12 cellular contexts compared by ENCODE assay signal in genomic region chr1:11842154-11843041, GRCh38. TPM values are rescaled to one million over a fixed set of nuclear protein-coding genes. Genes with fewer than 3 reads are reported as not detected.
DNase-seq lines count a peak whose midpoint lies in the region; ATAC-seq, FAIRE-seq and TF ChIP-seq lines count a peak whose summit lies in the region.
"Had no signal": no experiment of that assay in that cellular context is flagged by ENCODE, and none has a peak within 500 bp of the region (broad histone marks: within the 10 kb centered on the region; RNA-seq: fewer than 3 reads in every experiment).

No MANE protein-coding gene starts in this region.

- H3K79me2 ChIP-seq in endothelial cell of umbilical vein (ENCODE audit: control insufficient read depth, insufficient read depth, low read length): no peaks in the 10 kb centered on the region

- no peaks in the 10 kb centered on the region for H3K9me3 ChIP-seq in endothelial cell of umbilical vein (replicated peaks; ENCODE audit: control insufficient read depth, insufficient read depth, low read length)
- H3K9me3 ChIP-seq in spleen: no peaks in the 10 kb centered on the region
- H3K9me3 ChIP-seq in left lung: no peaks in the 10 kb centered on the region

- H3K27me3 ChIP-seq in endothelial cell of umbilical vein (ENCODE audit: control insufficient read depth in 2 of 2, insufficient read depth in 2 of 2, low read length in 2 of 2) (no peaks in the 10 kb centered on the region), spleen (replicated peaks in 1 of 7) (no peaks in the 10 kb centered on the region), left lung (no peaks in the 10 kb centered on the region)

- no peaks in the 10 kb centered on the region for H4K20me1 ChIP-seq in endothelial cell of umbilical vein (replicated peaks; ENCODE audit: control insufficient read depth, extremely low read depth, insufficient read depth, low read length)

- H3K27ac ChIP-seq in endothelial cell of umbilical vein (ENCODE audit: insufficient read depth, low read depth, low read length) (no peak overlapping the region), spleen (peak overlapping the region in 6 of 8 donors; percentile 25 to 59 (median 51)), left lung (no peak overlapping the region)

- ATAC-seq in left lung: no peak
- ATAC-seq: activated CD8-positive, alpha-beta memory T cell treated with anti-CD3 and anti-CD28 coated beads, Interleukin-2, amount 10 ng/mL, durations not matched to agents 7 days and 5 days had no signal

- no peak overlapping the region for H3K9ac ChIP-seq in endothelial cell of umbilical vein (replicated peaks; ENCODE audit: extremely low read depth, insufficient read depth, low read length)

- intact Hi-C loops in endothelial cell of umbilical vein (cut with micrococcal nuclease) (no loop called here), spleen (cut with DNase I; ENCODE audit: low total_unique reads) (no loop called here), left lung (cut with DNase I) (loop anchor here (10.0 kb wide), 2 partner anchors 52 to 132 kb away; no protein-coding TSS in a partner anchor)

- DNase-seq in NCI-H1092 treated with DMSO at 0.1 percent for 48 hours (lab: John Stamatoyannopoulos, UW): peak; percentile 56
- DNase-seq in NCI-H1092 (lab: John Stamatoyannopoulos, UW): no peak
- DNase-seq in NOMO-1 treated with DMSO at 0.1 percent for 48 hours (lab: John Stamatoyannopoulos, UW; ENCODE audit: unreplicated experiment): peak; percentile 76
- DNase-seq in endothelial cell of umbilical vein (ENCODE audit: low read depth, low spot score): peak; percentile 94
- DNase-seq in spleen: peak; percentile 85
- no peak for DNase-seq in kidney tubule cell (ENCODE audit: low spot score)
- DNase-seq in left lung: no peak
- no peak for DNase-seq in NCI-H1694 treated with DMSO at 0.1 percent for 48 hours (lab: John Stamatoyannopoulos, UW)
- DNase-seq: 8988T; activated CD8-positive, alpha-beta memory T cell treated with anti-CD3 and anti-CD28 coated beads, Interleukin-2, amount 10 ng/mL, durations not matched to agents 7 days and 5 days; caudate nucleus had no signal

- H3K4me2 ChIP-seq in endothelial cell of umbilical vein (ENCODE audit: insufficient read depth, low read length): no peak overlapping the region

- CTCF ChIA-PET in endothelial cell of umbilical vein (lab: Charles Lee): interaction anchor here (0.8 kb wide), 1 partner anchor 125 kb away, joined by 3 read pairs; no protein-coding TSS in a partner anchor

- no peak overlapping the region for H2AFZ ChIP-seq in endothelial cell of umbilical vein (ENCODE audit: low read depth, low read length)

- TF ChIP-seq POLR2A in endothelial cell of umbilical vein (IDR thresholded peaks at IDR 0.05; ENCODE audit: low read depth, low read length): no peak
- TF ChIP-seq POLR2A in spleen (IDR thresholded peaks at IDR 0.05): no peak

- BruUV-seq in endothelial cell of umbilical vein (replicated peaks; lab: Mats Ljungman, UMichigan): TSS peak; percentile 13

- peaks cover 16 to 42% of the 10 kb centered on the region in 2 experiments for H3K36me3 ChIP-seq in endothelial cell of umbilical vein (ENCODE audit: control insufficient read depth in 2 of 2, extremely low read depth in 1 of 2, insufficient read depth in 2 of 2, low read length in 2 of 2)
- peaks cover 10 to 98% (median 51%) of the 10 kb centered on the region in 6 donors for H3K36me3 ChIP-seq in spleen
- peaks cover 0 to 93% of the 10 kb centered on the region in 2 donors for H3K36me3 ChIP-seq in left lung

- dilution Hi-C loops in endothelial cell of umbilical vein (cut with MboI; ENCODE audit: extremely low pct_ligation_motif_present, low sequenced_read_pairs): no loop called here

- FAIRE-seq in endothelial cell of umbilical vein (lab: Jason Lieb, UNC): no peak

- H3K4me3 ChIP-seq in endothelial cell of umbilical vein (replicated peaks in 1 of 3; ENCODE audit: insufficient read depth in 1 of 3, low read depth in 1 of 3, low read length in 3 of 3) (no peak overlapping the region), spleen (no peak overlapping the region), left lung (no peak overlapping the region)

- H3K9me1 ChIP-seq in endothelial cell of umbilical vein (replicated peaks; ENCODE audit: control insufficient read depth, extremely low read depth, insufficient read depth, low read length): no peaks in the 10 kb centered on the region

- TF ChIP-seq CTCF in endothelial cell of umbilical vein (IDR thresholded peaks at IDR 0.05; ENCODE audit: extremely low read depth in 1 of 2, insufficient read depth in 1 of 2, low read depth in 1 of 2, low read length in 2 of 2): no peak
- no peak for TF ChIP-seq CTCF in spleen (IDR thresholded peaks at IDR 0.05 in 8 of 11, conservative IDR thresholded peaks at IDR 0.05 in 3 of 11)
- TF ChIP-seq CTCF in left lung (IDR thresholded peaks at IDR 0.05): no peak

- H3K4me1 ChIP-seq in endothelial cell of umbilical vein (ENCODE audit: control insufficient read depth, extremely low read depth, insufficient read depth, low read length): peaks cover 7% of the 10 kb centered on the region
- peaks cover 17 to 44% (median 27%) of the 10 kb centered on the region in 6 donors for H3K4me1 ChIP-seq in spleen
- H3K4me1 ChIP-seq in left lung: peaks cover 0 to 28% of the 10 kb centered on the region in 2 donors

- POLR2A ChIA-PET in endothelial cell of umbilical vein (lab: Charles Lee): interaction anchor here (2.5 kb wide), 1 partner anchor 66 kb away, joined by 16 read pairs; no protein-coding TSS in a partner anchor

- 26 to 40% (median 37%) methylated on average over 18 to 19 of the region's 19 CpGs for WGBS in spleen, 5 donors

TF ChIP-seq in endothelial cell of umbilical vein, 7 proteins besides CTCF, POLR2A, EP300 and RAD21:
- TF ChIP-seq, protein P1, sequence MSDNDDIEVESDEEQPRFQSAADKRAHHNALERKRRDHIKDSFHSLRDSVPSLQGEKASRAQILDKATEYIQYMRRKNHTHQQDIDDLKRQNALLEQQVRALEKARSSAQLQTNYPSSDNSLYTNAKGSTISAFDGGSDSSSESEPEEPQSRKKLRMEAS (IDR thresholded peaks at IDR 0.05; ENCODE audit: insufficient read depth, insufficient read length): peak; percentile 59
- no peak for TF ChIP-seq FOS (IDR thresholded peaks at IDR 0.05; ENCODE audit: borderline replicate concordance, insufficient read depth, low read length)
TF ChIP-seq in endothelial cell of umbilical vein: peak in this region for 1.

RNA-seq across cellular contexts. Expression of gene NPPA, which starts 5.2 kb away (rescaled TPM):
- total RNA-seq in endothelial cell of umbilical vein (not detected in 2 replicates), spleen (1 to 10 TPM in 1 of 7 donors, not detected in 6; 2.6 TPM), left lung (1 to 10 TPM; 1.6 to 2.7 TPM)
- polyA plus RNA-seq in endothelial cell of umbilical vein (not detected in 2 replicates), spleen (1 to 10 TPM in 1 of 3 donors, under 1 TPM in 2; 0.22 to 2.9 (median 0.24) TPM)
- polyA plus RNA-seq in endothelial cell of umbilical vein (2011; cell fraction: cytosol; rRNA removed): not detected in 2 replicates
- not detected in 2 replicates for polyA plus RNA-seq in endothelial cell of umbilical vein (2011; cell fraction: nucleus; rRNA removed)
- 0.32 TPM in 1 of 2 replicates, not detected in the other for polyA plus RNA-seq in endothelial cell of umbilical vein (2012)
- not detected in 2 replicates for polyA minus RNA-seq in endothelial cell of umbilical vein
- polyA minus RNA-seq in endothelial cell of umbilical vein (2011; cell fraction: cytosol; rRNA and poly(A)+ RNA removed): not detected
- polyA minus RNA-seq in endothelial cell of umbilical vein (2011; cell fraction: nucleus; rRNA and poly(A)+ RNA removed): not detected in 2 replicates
- total RNA-seq: activated CD8-positive, alpha-beta memory T cell treated with anti-CD3 and anti-CD28 coated beads, Interleukin-2, amount 10 ng/mL, durations not matched to agents 7 days and 5 days; HT-29 had no signal

RNA-seq across cellular contexts. Expression of gene NPPB, which starts 16.3 kb away (rescaled TPM):
- total RNA-seq in endothelial cell of umbilical vein: not detected in 2 replicates
- polyA plus RNA-seq in endothelial cell of umbilical vein: not detected in 2 replicates
- not detected in 2 replicates for polyA plus RNA-seq in endothelial cell of umbilical vein (2011; cell fraction: cytosol; rRNA removed)
- polyA plus RNA-seq in endothelial cell of umbilical vein (2011; cell fraction: nucleus; rRNA removed): not detected in 2 replicates
- polyA plus RNA-seq in endothelial cell of umbilical vein (2012): not detected in 2 replicates
- polyA minus RNA-seq in endothelial cell of umbilical vein: not detected in 2 replicates
- not detected for polyA minus RNA-seq in endothelial cell of umbilical vein (2011; cell fraction: cytosol; rRNA and poly(A)+ RNA removed)
- not detected in 2 replicates for polyA minus RNA-seq in endothelial cell of umbilical vein (2011; cell fraction: nucleus; rRNA and poly(A)+ RNA removed)
- not detected for total RNA-seq in spleen
- polyA plus RNA-seq in spleen: under 1 TPM; 0.38 to 0.80 (median 0.57) TPM
- not detected for total RNA-seq in left lung
- total RNA-seq: activated CD8-positive, alpha-beta memory T cell treated with anti-CD3 and anti-CD28 coated beads, Interleukin-2, amount 10 ng/mL, durations not matched to agents 7 days and 5 days; HT-29 had no signal

RNA-seq across cellular contexts. Expression of gene CLCN6, which starts 36.4 kb away (rescaled TPM):
- total RNA-seq in endothelial cell of umbilical vein (41.2 and 43.3 TPM in 2 replicates), spleen (10 to 100 TPM; 21.2 to 34.4 (median 27.9) TPM), left lung (10 to 100 TPM; 17.7 to 43.4 TPM)
- polyA plus RNA-seq in endothelial cell of umbilical vein (17.7 and 20.4 TPM in 2 replicates), spleen (10 to 100 TPM in 2 of 3 donors, 1 to 10 TPM in 1; 6.3 to 13.5 (median 12.4) TPM)
- polyA plus RNA-seq in endothelial cell of umbilical vein (2011; cell fraction: cytosol; rRNA removed): 9.3 and 11.3 TPM in 2 replicates
- 77.2 and 91.1 TPM in 2 replicates for polyA plus RNA-seq in endothelial cell of umbilical vein (2011; cell fraction: nucleus; rRNA removed)
- polyA plus RNA-seq in endothelial cell of umbilical vein (2012): 9.6 and 12.6 TPM in 2 replicates
- polyA minus RNA-seq in endothelial cell of umbilical vein: 40.5 and 45.3 TPM in 2 replicates
- polyA minus RNA-seq in endothelial cell of umbilical vein (2011; cell fraction: cytosol; rRNA and poly(A)+ RNA removed): 2.8 TPM
- 43.1 and 47.0 TPM in 2 replicates for polyA minus RNA-seq in endothelial cell of umbilical vein (2011; cell fraction: nucleus; rRNA and poly(A)+ RNA removed)

RNA-seq across cellular contexts. Expression of gene MTHFR, which starts 36.6 kb away (rescaled TPM):
- total RNA-seq in endothelial cell of umbilical vein (25.3 and 26.5 TPM in 2 replicates), spleen (10 to 100 TPM; 46.5 to 79.8 (median 76.0) TPM), left lung (10 to 100 TPM; 34.2 to 44.5 TPM)
- polyA plus RNA-seq in endothelial cell of umbilical vein (13.8 and 14.8 TPM in 2 replicates), spleen (10 to 100 TPM in 1 of 3 donors, 1 to 10 TPM in 2; 6.7 to 23.4 (median 8.3) TPM)
- 7.7 and 9.8 TPM in 2 replicates for polyA plus RNA-seq in endothelial cell of umbilical vein (2011; cell fraction: cytosol; rRNA removed)
- 31.6 and 36.9 TPM in 2 replicates for polyA plus RNA-seq in endothelial cell of umbilical vein (2011; cell fraction: nucleus; rRNA removed)
- 5.9 and 6.5 TPM in 2 replicates for polyA plus RNA-seq in endothelial cell of umbilical vein (2012)
- 40.9 and 44.9 TPM in 2 replicates for polyA minus RNA-seq in endothelial cell of umbilical vein
- 13.4 TPM for polyA minus RNA-seq in endothelial cell of umbilical vein (2011; cell fraction: cytosol; rRNA and poly(A)+ RNA removed)
- 32.1 and 46.5 TPM in 2 replicates for polyA minus RNA-seq in endothelial cell of umbilical vein (2011; cell fraction: nucleus; rRNA and poly(A)+ RNA removed)

Comparison
In these comparisons a context has a peak if more than half of its experiments do, and no peak if none do; other contexts are left out.
1. DNase-seq: peak in NCI-H1092 treated with DMSO at 0.1 percent for 48 hours (single experiment), NOMO-1 treated with DMSO at 0.1 percent for 48 hours (single experiment), endothelial cell of umbilical vein (single experiment) and spleen (single experiment); none in NCI-H1092 (single experiment), kidney tubule cell (single experiment), left lung (0 of 2) and NCI-H1694 treated with DMSO at 0.1 percent for 48 hours (single experiment).
2. H3K27ac ChIP-seq: peak in spleen (6 of 8); none in endothelial cell of umbilical vein (single experiment) and left lung (0 of 2).
3. intact Hi-C loops: an anchor here in left lung (10.0 kb wide); none called in endothelial cell of umbilical vein and spleen.